ENCODE assay signal across 1 cellular context in genomic region chr22:50521710-50522109, GRCh38.
TF ChIP-seq lines count a peak whose summit lies in the region.

No MANE protein-coding gene starts in this region.

TF ChIP-seq in K562, 482 proteins besides CTCF, POLR2A, EP300 and RAD21:
- TF ChIP-seq POLR2G (IDR thresholded peaks at IDR 0.05; ENCODE audit: low read depth, low read length), result peak; percentile 65
- TF ChIP-seq NBN (IDR thresholded peaks at IDR 0.05; ENCODE audit: low read depth), result no peak
- peak; percentile 16; the same call in 1 of the 2 replicates for TF ChIP-seq RBFOX2 (IDR thresholded peaks at IDR 0.05; ENCODE audit: low read depth, low read length)
- no peak for TF ChIP-seq ZNF174 (CRISPR knock-in tag; IDR thresholded peaks at IDR 0.05)
- TF ChIP-seq RBM34 (IDR thresholded peaks at IDR 0.05; ENCODE audit: borderline replicate concordance, insufficient read depth, low read length), result no peak
TF ChIP-seq in K562: peak in this region for 2.
